ENCODE assay signal across 9 cellular contexts in genomic region chr1:67431869-67432578, GRCh38. TPM values are rescaled to one million over a fixed set of nuclear protein-coding genes. Genes with fewer than 3 reads are reported as not detected.
A peak's percentile ranks its signal among the peaks of the same experiment; 100 is the strongest.
DNase-seq lines count a peak whose midpoint lies in the region; TF ChIP-seq lines count a peak whose summit lies in the region.
"Had no signal": no experiment of that assay in that cellular context is flagged by ENCODE, and none has a peak within 500 bp of the region (broad histone marks: within the 10 kb centered on the region; RNA-seq: fewer than 3 reads in every experiment).

No MANE protein-coding gene starts in this region.

- H3K4me3 Mint-ChIP-seq in T-helper 2 cell treated with Interferon-gamma antibody and Interleukin-4, amounts not matched to agents 5 μg/mL and 100 μg/mL, for 36 hours, result peak overlapping the region; percentile 92

- no peaks in the 10 kb centered on the region for H3K36me3 ChIP-seq in sigmoid colon

- no peaks in the 10 kb centered on the region for H3K9me3 ChIP-seq in sigmoid colon

- H3K27ac Mint-ChIP-seq in T-helper 2 cell treated with Interferon-gamma antibody and Interleukin-4, amounts not matched to agents 5 μg/mL and 100 μg/mL, for 36 hours, result peak overlapping the region; percentile 97

- peak overlapping the region; percentile 89 for H3K4me3 ChIP-seq in epithelial cell of proximal tubule (ENCODE audit: low read depth, low read length)
- peak overlapping the region in 3 of 4 donors; percentile 62 to 83 (median 79) for H3K4me3 ChIP-seq in sigmoid colon

- 53 to 72% methylated on average over 8 of the region's 8 CpGs for WGBS in sigmoid colon, 2 donors

- no peak for TF ChIP-seq EP300 in sigmoid colon (IDR thresholded peaks at IDR 0.05)

- TF ChIP-seq CTCF in epithelial cell of proximal tubule (conservative IDR thresholded peaks at IDR 0.05; ENCODE audit: low read depth, low read length) (no peak), sigmoid colon (IDR thresholded peaks at IDR 0.05) (no peak)

- no peaks in the 10 kb centered on the region for H3K27me3 ChIP-seq in sigmoid colon

- peaks cover 28% of the 10 kb centered on the region for H3K36me3 Mint-ChIP-seq in T-helper 2 cell treated with Interferon-gamma antibody and Interleukin-4, amounts not matched to agents 5 μg/mL and 100 μg/mL, for 36 hours (ENCODE audit: low read depth)

- H3K4me1 Mint-ChIP-seq in T-helper 2 cell treated with Interferon-gamma antibody and Interleukin-4, amounts not matched to agents 5 μg/mL and 100 μg/mL, for 36 hours (ENCODE audit: low read depth), result peaks cover 42% of the 10 kb centered on the region

- peak overlapping the region; percentile 92 to 96 (median 94) for H3K27ac ChIP-seq in sigmoid colon

- H3K4me1 ChIP-seq in sigmoid colon, result peaks cover 0 to 46% (median 29%) of the 10 kb centered on the region in 4 donors

- intact Hi-C loops in sigmoid colon (cut with DNase I), result loop anchor here (2.0 to 5.0 kb wide), 2 partner anchors 380 to 501 kb away; partner anchors contain the start of gene SLC35D1

- H3K9me3 Mint-ChIP-seq in T-helper 2 cell treated with Interferon-gamma antibody and Interleukin-4, amounts not matched to agents 5 μg/mL and 100 μg/mL, for 36 hours, result no peaks in the 10 kb centered on the region

- no peaks in the 10 kb centered on the region for H3K27me3 Mint-ChIP-seq in T-helper 2 cell treated with Interferon-gamma antibody and Interleukin-4, amounts not matched to agents 5 μg/mL and 100 μg/mL, for 36 hours (ENCODE audit: low read depth)

- no peak for TF ChIP-seq POLR2A in sigmoid colon (IDR thresholded peaks at IDR 0.05)

- DNase-seq in T-helper 2 cell treated with Interferon-gamma antibody and Interleukin-4, amounts not matched to agents 5 μg/mL and 100 μg/mL, for 36 hours (ENCODE audit: low spot score), result no peak
- DNase-seq in T-helper 2 cell (no peak), OCI-M1 (lab: John Stamatoyannopoulos, UW) (peak; percentile 66), epithelial cell of proximal tubule (ENCODE audit: low read depth) (no peak), sigmoid colon (no peak), HPDE6-E6E7 (ENCODE audit: extremely low spot score) (no peak), kidney glomerular epithelial cell (lab: John Stamatoyannopoulos, UW) (no peak), NOMO-1 treated with dmso at 0.1 percent for 144 hours (lab: John Stamatoyannopoulos, UW; ENCODE audit: unreplicated experiment) (no peak)
- DNase-seq: activated CD8-positive, alpha-beta memory T cell treated with anti-CD3 and anti-CD28 coated beads for 24 hours had no signal

RNA-seq across cellular contexts. Expression of gene SERBP1, which starts 1.8 kb away (rescaled TPM):
- 307 and 412 TPM in 2 replicates for total RNA-seq in epithelial cell of proximal tubule
- total RNA-seq in sigmoid colon, result 100 to 1,000 TPM; 201 to 236 (median 225) TPM
- 100 to 1,000 TPM; 112 to 178 (median 133) TPM for polyA plus RNA-seq in sigmoid colon
